28 cellular contexts compared by ENCODE assay signal in the genomic region with DNA sequence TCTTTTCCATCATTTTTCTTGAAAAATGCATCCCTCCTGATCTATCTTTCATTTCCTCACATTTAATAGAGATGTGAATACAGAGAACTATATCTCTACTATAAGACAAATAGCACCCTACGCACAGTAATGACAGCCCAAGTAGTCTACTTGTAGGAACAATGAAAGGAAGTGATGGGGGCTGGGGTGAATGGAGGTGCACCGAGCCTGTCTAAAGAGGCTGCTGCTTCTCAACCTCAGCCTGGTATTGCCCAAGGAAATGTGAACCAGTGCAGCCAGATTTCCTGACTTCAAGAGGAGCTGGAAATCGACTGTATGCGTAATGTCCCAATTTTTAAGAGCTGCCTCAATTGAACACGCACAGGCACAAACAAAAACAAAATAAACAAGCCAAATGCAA.
A peak's percentile ranks its signal among the peaks of the same experiment; 100 is the strongest.
DNase-seq lines count a peak whose midpoint lies in the region; ATAC-seq, FAIRE-seq and TF ChIP-seq lines count a peak whose summit lies in the region.
"Had no signal": no experiment of that assay in that cellular context is flagged by ENCODE, and none has a peak within 500 bp of the region (broad histone marks: within the 10 kb centered on the region; RNA-seq: fewer than 3 reads in every experiment).

No MANE protein-coding gene starts in this region.

- no peak overlapping the region for H3K4me3 ChIP-seq in mesodermal cell (ENCODE audit: extremely low read depth, insufficient read depth, low read length, poor library complexity, severe bottlenecking)
- H3K4me3 ChIP-seq: colonic mucosa, esophagus squamous epithelium, gastrocnemius medialis, left lung, ovary, stomach, tibial artery had no signal

- no peak overlapping the region for H3K27ac Mint-ChIP-seq in stimulated activated naive CD8-positive, alpha-beta T cell treated with anti-CD3 and anti-CD28 coated beads, Interleukin-15, amount 100 ng/mL, for 72 hours
- H3K27ac Mint-ChIP-seq in activated T-helper 17 cell treated with anti-CD3 and anti-CD28 coated beads, Interleukin-2, amount 50 U/mL, for 72 hours: peak overlapping the region; percentile 13
- H3K27ac Mint-ChIP-seq: activated CD4-positive, alpha-beta memory T cell treated with anti-CD3 and anti-CD28 coated beads, Interleukin-2, amount 10 ng/mL, durations not matched to agents 7 days and 5 days; B cell; effector memory CD8-positive, alpha-beta T cell; naive thymus-derived CD8-positive, alpha-beta T cell had no signal

- H3K4me1 ChIP-seq in mesodermal cell (ENCODE audit: control insufficient read depth, insufficient read depth, low read length, poor library complexity, severe bottlenecking): peaks cover 21% of the 10 kb centered on the region
- H3K4me1 ChIP-seq: colonic mucosa, gastrocnemius medialis, tibial artery had no signal

- in situ Hi-C loops in GM13977 (cut with MboI; ENCODE audit: low pct_unique_long_range_greater_than_20kb, low sequenced_read_pairs, unreplicated experiment): no loop called here

- H3K9me3 Mint-ChIP-seq in stimulated activated naive CD8-positive, alpha-beta T cell treated with anti-CD3 and anti-CD28 coated beads, Interleukin-15, amount 100 ng/mL, for 72 hours: peaks cover 4 to 10% of the 10 kb centered on the region in 2 donors
- H3K9me3 Mint-ChIP-seq in activated T-helper 17 cell treated with anti-CD3 and anti-CD28 coated beads, Interleukin-2, amount 50 U/mL, for 72 hours: no peaks in the 10 kb centered on the region
- H3K9me3 Mint-ChIP-seq: activated CD4-positive, alpha-beta memory T cell treated with anti-CD3 and anti-CD28 coated beads, Interleukin-2, amount 10 ng/mL, durations not matched to agents 7 days and 5 days; effector memory CD8-positive, alpha-beta T cell had no signal

- peaks cover 83% of the 10 kb centered on the region for H3K27me3 Mint-ChIP-seq in stimulated activated naive CD8-positive, alpha-beta T cell treated with anti-CD3 and anti-CD28 coated beads, Interleukin-15, amount 100 ng/mL, for 72 hours
- peaks cover 45% of the 10 kb centered on the region for H3K27me3 Mint-ChIP-seq in activated T-helper 17 cell treated with anti-CD3 and anti-CD28 coated beads, Interleukin-2, amount 50 U/mL, for 72 hours

- peak overlapping the region; percentile 11 to 25 for H3K4me3 Mint-ChIP-seq in stimulated activated naive CD8-positive, alpha-beta T cell treated with anti-CD3 and anti-CD28 coated beads, Interleukin-15, amount 100 ng/mL, for 72 hours
- H3K4me3 Mint-ChIP-seq in activated T-helper 17 cell treated with anti-CD3 and anti-CD28 coated beads, Interleukin-2, amount 50 U/mL, for 72 hours: peak overlapping the region; percentile 31
- H3K4me3 Mint-ChIP-seq: activated CD4-positive, alpha-beta memory T cell treated with anti-CD3 and anti-CD28 coated beads, Interleukin-2, amount 10 ng/mL, durations not matched to agents 7 days and 5 days; B cell; effector memory CD8-positive, alpha-beta T cell; naive thymus-derived CD8-positive, alpha-beta T cell had no signal

- H3K36me3 Mint-ChIP-seq in activated T-helper 17 cell treated with anti-CD3 and anti-CD28 coated beads, Interleukin-2, amount 50 U/mL, for 72 hours (ENCODE audit: low read depth): no peaks in the 10 kb centered on the region
- H3K36me3 Mint-ChIP-seq: naive thymus-derived CD8-positive, alpha-beta T cell had no signal

- H3K4me1 Mint-ChIP-seq in stimulated activated naive CD8-positive, alpha-beta T cell treated with anti-CD3 and anti-CD28 coated beads, Interleukin-15, amount 100 ng/mL, for 72 hours: peaks cover 25% of the 10 kb centered on the region
- H3K4me1 Mint-ChIP-seq in activated T-helper 17 cell treated with anti-CD3 and anti-CD28 coated beads, Interleukin-2, amount 50 U/mL, for 72 hours: peaks cover 20% of the 10 kb centered on the region

- no peak for ATAC-seq in stimulated activated naive CD8-positive, alpha-beta T cell treated with anti-CD3 and anti-CD28 coated beads, Interleukin-15, amount 100 ng/mL, for 72 hours
- ATAC-seq in stimulated activated naive CD8-positive, alpha-beta T cell treated with anti-CD3 and anti-CD28 coated beads, Interleukin-15, Interleukin-2, amounts not matched to agents 100 U/mL and 50 U/mL, for 24 hours: no peak
- no peak for ATAC-seq in activated T-helper 17 cell treated with anti-CD3 and anti-CD28 coated beads, Interleukin-2, amount 50 U/mL, for 72 hours (replicated peaks)
- ATAC-seq in GM19455 (IDR thresholded peaks at IDR 0.05; ENCODE audit: unreplicated experiment): no peak
- ATAC-seq in HG02852 (IDR thresholded peaks at IDR 0.05; ENCODE audit: unreplicated experiment): no peak
- ATAC-seq: effector memory CD8-positive, alpha-beta T cell; gastrocnemius medialis; naive thymus-derived CD8-positive, alpha-beta T cell had no signal

- H3K9me3 ChIP-seq in mesodermal cell (ENCODE audit: control insufficient read depth, low read length): no peaks in the 10 kb centered on the region
- H3K9me3 ChIP-seq: colonic mucosa, ovary, tibial artery had no signal

- WGBS in mesodermal cell (ENCODE audit: insufficient coverage in 2 of 2), 2 experiments: 60 to 71% methylated on average over 3 to 4 of the region's 5 CpGs

- no peaks in the 10 kb centered on the region for H3K36me3 ChIP-seq in mesodermal cell (ENCODE audit: control insufficient read depth, insufficient read depth, low read length)
- H3K36me3 ChIP-seq: colonic mucosa, esophagus squamous epithelium, gastrocnemius medialis, left lung, ovary, stomach, tibial artery had no signal

- peak overlapping the region; percentile 11 for H3K27ac ChIP-seq in mesodermal cell (ENCODE audit: low read depth, low read length, severe bottlenecking)
- H3K27ac ChIP-seq: colonic mucosa, esophagus squamous epithelium, gastrocnemius medialis, left lung, ovary, tibial artery had no signal

- no peak for TF ChIP-seq CTCF in GM13977 (IDR thresholded peaks at IDR 0.05; ENCODE audit: extremely low read depth, insufficient read depth, missing control alignments)

- DNase-seq in stimulated activated naive CD8-positive, alpha-beta T cell treated with anti-CD3 and anti-CD28 coated beads, Interleukin-15, amount 100 ng/mL, for 72 hours: no peak
- DNase-seq in stimulated activated naive CD8-positive, alpha-beta T cell treated with anti-CD3 and anti-CD28 coated beads, Interleukin-15, Interleukin-2, amounts not matched to agents 100 U/mL and 50 U/mL, for 24 hours: no peak
- DNase-seq in urothelium cell line (ENCODE audit: low spot score) (no peak), GM13977 (ENCODE audit: low spot score) (no peak)
- DNase-seq: activated CD4-positive, CD25-positive, alpha-beta regulatory T cell treated with anti-CD3 and anti-CD28 coated beads, Interleukin-2, amount 50 U/mL, for 72 hours; activated gamma-delta T cell treated with Interleukin-2 at 50 U/mL for 16 hours; colonic mucosa; COR-L47; effector memory CD8-positive, alpha-beta T cell; esophagus squamous epithelium; gastrocnemius medialis; HCEC 1CT; left lung; naive thymus-derived CD8-positive, alpha-beta T cell; NCI-H2029 treated with DMSO at 0.1 percent for 48 hours; NCI-H446; ovary; SHP77 treated with DMSO at 0.1 percent for 48 hours; stomach; tibial artery had no signal

- no peak for FAIRE-seq in urothelium cell line (lab: Jason Lieb, UNC)
- FAIRE-seq: A204.1, GM12891 had no signal
